Comparison of ENCODE assay signal across 9 cellular contexts in the genomic region with DNA sequence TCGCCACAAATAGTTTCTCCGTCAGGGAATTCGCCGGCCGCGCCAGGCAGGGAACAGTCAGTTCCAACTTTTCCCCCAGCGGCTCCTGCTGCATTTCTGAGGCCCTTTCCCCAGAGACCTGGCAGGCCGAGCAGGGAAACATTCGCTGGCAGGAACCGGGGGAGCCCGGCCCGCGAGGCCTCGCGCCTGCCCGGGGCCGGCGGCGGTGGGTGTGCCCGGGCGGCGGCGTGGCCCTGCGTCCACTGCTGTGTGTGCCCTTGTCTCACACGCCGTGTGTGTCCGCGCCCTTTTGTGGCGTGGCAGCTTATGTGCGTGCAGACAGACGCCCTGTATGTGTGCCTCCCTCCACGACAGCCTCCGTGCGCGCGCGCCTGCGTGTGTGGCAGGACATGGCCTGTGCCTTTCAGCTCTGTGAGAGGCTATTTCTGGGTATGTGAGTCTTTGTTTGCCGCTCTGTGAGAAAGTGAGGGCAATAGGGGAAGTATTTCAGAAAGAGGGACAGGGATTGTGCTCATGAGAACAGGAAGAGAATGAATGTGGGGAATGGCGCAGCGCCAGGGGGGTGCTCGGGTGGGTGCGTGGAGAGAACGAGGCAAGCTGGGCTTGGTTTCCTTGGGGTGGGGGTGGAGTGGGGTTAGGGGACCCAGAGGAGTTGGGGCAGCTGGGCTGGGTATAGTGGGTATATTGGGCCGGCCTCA. TPM values are rescaled to one million over a fixed set of nuclear protein-coding genes. Genes with fewer than 3 reads are reported as not detected.
DNase-seq lines count a peak whose midpoint lies in the region; ATAC-seq, FAIRE-seq and TF ChIP-seq lines count a peak whose summit lies in the region.
"Had no signal": no experiment of that assay in that cellular context is flagged by ENCODE, and none has a peak within 500 bp of the region (broad histone marks: within the 10 kb centered on the region; RNA-seq: fewer than 3 reads in every experiment).

No MANE protein-coding gene starts in this region.

- no peak for TF ChIP-seq RAD21 in GM12878 (IDR thresholded peaks at IDR 0.05; ENCODE audit: insufficient read depth, low read depth, low read length)

- H3K27me3 ChIP-seq in GM12878 (replicated peaks in 1 of 2; ENCODE audit: control insufficient read depth in 2 of 2, insufficient read depth in 2 of 2, low read length in 1 of 2) (peaks cover 28 to 35% of the 10 kb centered on the region in 2 experiments), rectal smooth muscle tissue (ENCODE audit: control insufficient read depth, insufficient read depth, low read length) (peaks cover 10% of the 10 kb centered on the region)

- POLR2A ChIA-PET in OCI-LY7 (lab: Charles Lee) (no interaction called here), GM12878 (lab: Charles Lee) (no interaction called here)

- no peak overlapping the region for H2AFZ ChIP-seq in OCI-LY7 (ENCODE audit: low read length)
- no peak overlapping the region for H2AFZ ChIP-seq in GM12878 (ENCODE audit: control insufficient read depth, low read depth, low read length)

- peaks cover 52% of the 10 kb centered on the region for H3K4me1 ChIP-seq in OCI-LY7 (ENCODE audit: insufficient read depth, low read length, poor library complexity, severe bottlenecking)
- H3K4me1 ChIP-seq in GM12878 (ENCODE audit: control insufficient read depth, insufficient read depth, low read length), result peaks cover 5% of the 10 kb centered on the region
- H3K4me1 ChIP-seq in rectal smooth muscle tissue (ENCODE audit: control insufficient read depth, insufficient read depth, low read length), result peaks cover 45% of the 10 kb centered on the region

- no peak for FAIRE-seq in GM12878 (lab: Jason Lieb, UNC)

- no peak for TF ChIP-seq POLR2A in GM12878 (IDR thresholded peaks at IDR 0.05; ENCODE audit: low read depth, low read length)

- H4K20me1 ChIP-seq in OCI-LY7 (ENCODE audit: insufficient read depth, low read length), result peaks cover 6% of the 10 kb centered on the region; the same call in 1 of the 2 replicates
- H4K20me1 ChIP-seq in GM12878 (ENCODE audit: control insufficient read depth, insufficient read depth), result no peaks in the 10 kb centered on the region

- TF ChIP-seq EP300 in GM12878 (IDR thresholded peaks at IDR 0.05; ENCODE audit: borderline replicate concordance in 1 of 2, control insufficient read depth in 1 of 2, low read depth in 2 of 2, low read length in 2 of 2), result no peak

- no peak overlapping the region for H3K4me3 ChIP-seq in OCI-LY7 (ENCODE audit: low read depth, low read length, poor library complexity, severe bottlenecking)
- no peak overlapping the region for H3K4me3 ChIP-seq in GM12878
- H3K4me3 ChIP-seq in rectal smooth muscle tissue (ENCODE audit: low read length), result peak overlapping the region; percentile 65

- no peak for TF ChIP-seq CTCF in OCI-LY7 (conservative IDR thresholded peaks at IDR 0.05; ENCODE audit: low read length)
- TF ChIP-seq CTCF in GM12878 (IDR thresholded peaks at IDR 0.05 in 2 of 3, conservative IDR thresholded peaks at IDR 0.05 in 1 of 3; ENCODE audit: control insufficient read depth in 2 of 3, extremely low read depth in 1 of 3, insufficient read depth in 1 of 3, low read depth in 3 of 3, low read length in 3 of 3), result no peak

- H3K9ac ChIP-seq in GM12878 (ENCODE audit: control insufficient read depth, insufficient read depth, low read length) (no peak overlapping the region), rectal smooth muscle tissue (ENCODE audit: low read length) (peak overlapping the region; percentile 47)

- 1% methylated on average over 45 of the region's 45 CpGs for WGBS in GM12878 (ENCODE audit: insufficient coverage, insufficient replicate concordance, low lambda C conversion rate, missing lambda C conversion rate)

- ATAC-seq in GM12878 (0 out of 3 replicates have a peak, but pooled peaks have one; percentile 2), GM19351 (IDR thresholded peaks at IDR 0.05; ENCODE audit: unreplicated experiment) (no peak)

- RAD21 ChIA-PET in GM12878 (lab: Charles Lee; ENCODE audit: unreplicated experiment), result no interaction called here

- in situ Hi-C loops in GM12878 (cut with MboI), result no loop called here

- DNase-seq in NCI-H1092 treated with DMSO at 0.1 percent for 48 hours (lab: John Stamatoyannopoulos, UW) (peak; percentile 12), NCI-H1092 (lab: John Stamatoyannopoulos, UW) (no peak), OCI-LY7 (ENCODE audit: low spot score) (no peak), GM12878 (ENCODE audit: low read depth, low spot score) (no peak), hypothalamus (lab: John Stamatoyannopoulos, UW) (peak in 34 of 51 donors; percentile 37 to 81 (median 64)), COR-L47 (lab: John Stamatoyannopoulos, UW) (no peak)

- SMC1A ChIA-PET in GM12878 (lab: Charles Lee; ENCODE audit: uncharacterized antibody, unreplicated experiment), result no interaction called here

- CTCF ChIA-PET in OCI-LY7 (lab: Charles Lee; ENCODE audit: unreplicated experiment), result no interaction called here
- CTCF ChIA-PET in GM12878 (lab: Yijun Ruan, JAX), result no interaction called here

- no peaks in the 10 kb centered on the region for H3K9me3 ChIP-seq in OCI-LY7 (ENCODE audit: low read length)
- no peaks in the 10 kb centered on the region for H3K9me3 ChIP-seq in GM12878 (replicated peaks; ENCODE audit: control insufficient read depth, insufficient read depth, low read length)

- H3K36me3 ChIP-seq in OCI-LY7 (ENCODE audit: insufficient read depth, low read length) (no peaks in the 10 kb centered on the region), GM12878 (ENCODE audit: control insufficient read depth in 2 of 2, insufficient read depth in 2 of 2, low read length in 1 of 2) (no peaks in the 10 kb centered on the region), rectal smooth muscle tissue (ENCODE audit: control insufficient read depth, insufficient read depth, low read length) (no peaks in the 10 kb centered on the region)

- no TSS peak for BruUV-seq in OCI-LY7 (replicated peaks; lab: Mats Ljungman, UMichigan)
- BruUV-seq in GM12878 (replicated peaks; lab: Mats Ljungman, UMichigan), result no TSS peak

- H3K4me2 ChIP-seq in OCI-LY7 (ENCODE audit: low read length), result peak overlapping the region; percentile 64; the same call in 1 of the 2 replicates
- 0 out of 2 replicates have a peak overlapping the region, but pooled peaks have one; percentile 11 for H3K4me2 ChIP-seq in GM12878 (ENCODE audit: control insufficient read depth, insufficient read depth)

- H3K79me2 ChIP-seq in OCI-LY7 (ENCODE audit: insufficient read depth, low read depth, low read length) (no peaks in the 10 kb centered on the region), GM12878 (ENCODE audit: control insufficient read depth, insufficient read depth, low read length) (no peaks in the 10 kb centered on the region)

- H3K27ac ChIP-seq in OCI-LY7 (ENCODE audit: low read depth, low read length, poor library complexity, severe bottlenecking) (no peak overlapping the region), GM12878 (ENCODE audit: control insufficient read depth, insufficient read depth) (no peak overlapping the region), rectal smooth muscle tissue (ENCODE audit: low read depth, low read length) (peak overlapping the region; percentile 93)

- intact Hi-C loops in OCI-LY7 (cut with micrococcal nuclease; ENCODE audit: unreplicated experiment) (no loop called here), GM12878 (cut with micrococcal nuclease; ENCODE audit: unreplicated experiment) (no loop called here)

- H3K9me2 ChIP-seq in OCI-LY7 (ENCODE audit: insufficient read depth, low read length), result no peaks in the 10 kb centered on the region

RNA-seq across cellular contexts. Expression of gene SMARCD3, which starts 0.7 kb away (rescaled TPM):
- total RNA-seq in OCI-LY7 (2014; rRNA removed; shearing (Covaris generic)), result 1.5 and 2.5 TPM in 2 replicates
- 1.5 and 1.9 TPM in 2 replicates for total RNA-seq in OCI-LY7 (2022)
- not detected in 2 replicates for total RNA-seq in GM12878 (2013; cell fraction: nucleolus; rRNA removed)
- total RNA-seq in GM12878 (2014; rRNA removed), result 0.11 TPM in 1 of 2 replicates, not detected in the other
- total RNA-seq in GM12878 (2014; rRNA removed; fragmentation: Illumina TruSeq; extraction: Trizol), result 0.13 and 0.14 TPM in 2 replicates
- total RNA-seq in GM12878 (2021), result 0.51 and 1.4 TPM in 2 replicates
- polyA plus RNA-seq in GM12878 (2011; ENCODE audit: low read depth), result 1.7 TPM
- 0.17 and 0.18 TPM in 2 replicates for polyA plus RNA-seq in GM12878 (2011; rRNA removed)
- 0.17 and 1.4 TPM in 2 replicates for polyA plus RNA-seq in GM12878 (2011; cell fraction: cytosol; rRNA removed)
- 0.79 and 1.0 TPM in 2 replicates for polyA plus RNA-seq in GM12878 (2011; cell fraction: nucleus; rRNA removed)
- 3.2 and 3.6 TPM in 2 replicates for polyA plus RNA-seq in GM12878 (2012)
- polyA plus RNA-seq in GM12878 (2014; fragmentation: Illumina TruSeq; extraction: Trizol), result 0.12 and 0.86 TPM in 2 replicates
- polyA plus RNA-seq in GM12878 (2014; fragmentation: Nextera tagmentation; extraction: Ambion mirVana), result under 1 TPM; 0.11 TPM
- 0.34 and 0.63 TPM in 2 replicates for polyA plus RNA-seq in GM12878 (2014; rRNA removed)
- under 1 TPM; 0.39 to 0.81 TPM for polyA plus RNA-seq in GM12878 (2016; fragmentation: Nextera tagmentation; extraction: Ambion mirVana)
- polyA minus RNA-seq in GM12878 (2011; rRNA and poly(A)+ RNA removed), result not detected in 2 replicates
- polyA minus RNA-seq in GM12878 (2011; cell fraction: cytosol; rRNA and poly(A)+ RNA removed), result not detected in 2 replicates
- polyA minus RNA-seq in GM12878 (2011; cell fraction: nucleus; rRNA and poly(A)+ RNA removed), result not detected in 2 replicates

RNA-seq across cellular contexts. Expression of gene CHPF2, which starts 16.9 kb away (rescaled TPM):
- total RNA-seq in OCI-LY7 (2014; rRNA removed; shearing (Covaris generic)), result 19.8 and 27.0 TPM in 2 replicates
- total RNA-seq in OCI-LY7 (2022), result 29.8 and 34.2 TPM in 2 replicates
- 59.3 and 69.6 TPM in 2 replicates for total RNA-seq in GM12878 (2013; cell fraction: nucleolus; rRNA removed)
- 23.4 and 25.8 TPM in 2 replicates for total RNA-seq in GM12878 (2014; rRNA removed)
- 10.1 and 11.6 TPM in 2 replicates for total RNA-seq in GM12878 (2014; rRNA removed; fragmentation: Illumina TruSeq; extraction: Trizol)
- 31.3 and 33.1 TPM in 2 replicates for total RNA-seq in GM12878 (2021)
- 11.3 TPM for polyA plus RNA-seq in GM12878 (2011; ENCODE audit: low read depth)
- 6.7 and 9.2 TPM in 2 replicates for polyA plus RNA-seq in GM12878 (2011; rRNA removed)
- 13.1 and 17.6 TPM in 2 replicates for polyA plus RNA-seq in GM12878 (2011; cell fraction: cytosol; rRNA removed)
- 96.6 and 98.8 TPM in 2 replicates for polyA plus RNA-seq in GM12878 (2011; cell fraction: nucleus; rRNA removed)
- polyA plus RNA-seq in GM12878 (2012), result 19.5 and 28.6 TPM in 2 replicates
- polyA plus RNA-seq in GM12878 (2014; fragmentation: Illumina TruSeq; extraction: Trizol), result 3.2 and 9.2 TPM in 2 replicates
- polyA plus RNA-seq in GM12878 (2014; fragmentation: Nextera tagmentation; extraction: Ambion mirVana), result under 1 TPM; 0.23 to 0.82 TPM
- 24.1 and 28.2 TPM in 2 replicates for polyA plus RNA-seq in GM12878 (2014; rRNA removed)
- polyA plus RNA-seq in GM12878 (2016; fragmentation: Nextera tagmentation; extraction: Ambion mirVana), result 10 to 100 TPM; 11.4 to 13.4 TPM
- 10.4 and 22.9 TPM in 2 replicates for polyA minus RNA-seq in GM12878 (2011; rRNA and poly(A)+ RNA removed)
- 7.6 and 10.5 TPM in 2 replicates for polyA minus RNA-seq in GM12878 (2011; cell fraction: cytosol; rRNA and poly(A)+ RNA removed)
- polyA minus RNA-seq in GM12878 (2011; cell fraction: nucleus; rRNA and poly(A)+ RNA removed), result 36.0 and 57.0 TPM in 2 replicates

RNA-seq across cellular contexts. Expression of gene ABCF2, which starts 22.2 kb away (rescaled TPM):
- total RNA-seq in OCI-LY7 (2014; rRNA removed; shearing (Covaris generic)), result 30.7 and 31.8 TPM in 2 replicates
- total RNA-seq in OCI-LY7 (2022) (28.6 and 44.9 TPM in 2 replicates), GM12878 (2014; rRNA removed) (59.4 and 59.8 TPM in 2 replicates), GM12878 (2014; rRNA removed; fragmentation: Illumina TruSeq; extraction: Trizol) (55.4 and 56.2 TPM in 2 replicates), GM12878 (2021) (52.8 and 58.1 TPM in 2 replicates)
- 22.9 and 36.3 TPM in 2 replicates for total RNA-seq in GM12878 (2013; cell fraction: nucleolus; rRNA removed)
- 18.9 TPM for polyA plus RNA-seq in GM12878 (2011; ENCODE audit: low read depth)
- polyA plus RNA-seq in GM12878 (2011; rRNA removed) (15.2 and 29.3 TPM in 2 replicates), GM12878 (2014; fragmentation: Illumina TruSeq; extraction: Trizol) (62.1 and 76.3 TPM in 2 replicates), GM12878 (2014; fragmentation: Nextera tagmentation; extraction: Ambion mirVana) (10 to 100 TPM; 39.6 to 50.9 TPM), GM12878 (2014; rRNA removed) (49.5 and 54.5 TPM in 2 replicates), GM12878 (2016; fragmentation: Nextera tagmentation; extraction: Ambion mirVana) (10 to 100 TPM; 63.9 to 65.8 TPM)
- polyA plus RNA-seq in GM12878 (2011; cell fraction: cytosol; rRNA removed), result 42.5 and 47.8 TPM in 2 replicates
- polyA plus RNA-seq in GM12878 (2011; cell fraction: nucleus; rRNA removed), result 38.2 and 45.7 TPM in 2 replicates
- polyA plus RNA-seq in GM12878 (2012), result 19.8 and 21.2 TPM in 2 replicates
- polyA minus RNA-seq in GM12878 (2011; rRNA and poly(A)+ RNA removed), result 39.4 and 48.2 TPM in 2 replicates
- polyA minus RNA-seq in GM12878 (2011; cell fraction: cytosol; rRNA and poly(A)+ RNA removed), result 11.6 and 19.4 TPM in 2 replicates
- polyA minus RNA-seq in GM12878 (2011; cell fraction: nucleus; rRNA and poly(A)+ RNA removed), result 8.1 and 17.4 TPM in 2 replicates

RNA-seq across cellular contexts. Expression of gene H2BK1, which starts 38.9 kb away (rescaled TPM):
- 1.3 TPM in 1 of 2 replicates, not detected in the other for total RNA-seq in OCI-LY7 (2014; rRNA removed; shearing (Covaris generic))
- total RNA-seq in OCI-LY7 (2022) (not detected in 2 replicates), GM12878 (2014; rRNA removed) (not detected in 2 replicates), GM12878 (2014; rRNA removed; fragmentation: Illumina TruSeq; extraction: Trizol) (not detected in 2 replicates), GM12878 (2021) (0.54 TPM in 1 of 2 replicates, not detected in the other)
- not detected in 2 replicates for total RNA-seq in GM12878 (2013; cell fraction: nucleolus; rRNA removed)
- polyA plus RNA-seq in GM12878 (2011; ENCODE audit: low read depth), result not detected
- polyA plus RNA-seq in GM12878 (2011; rRNA removed) (not detected in 2 replicates), GM12878 (2014; fragmentation: Illumina TruSeq; extraction: Trizol) (not detected in 2 replicates), GM12878 (2014; fragmentation: Nextera tagmentation; extraction: Ambion mirVana) (not detected), GM12878 (2014; rRNA removed) (not detected in 2 replicates), GM12878 (2016; fragmentation: Nextera tagmentation; extraction: Ambion mirVana) (not detected)
- polyA plus RNA-seq in GM12878 (2011; cell fraction: cytosol; rRNA removed), result not detected in 2 replicates
- not detected in 2 replicates for polyA plus RNA-seq in GM12878 (2011; cell fraction: nucleus; rRNA removed)
- polyA plus RNA-seq in GM12878 (2012), result not detected in 2 replicates
- polyA minus RNA-seq in GM12878 (2011; rRNA and poly(A)+ RNA removed), result not detected in 2 replicates
- not detected in 2 replicates for polyA minus RNA-seq in GM12878 (2011; cell fraction: cytosol; rRNA and poly(A)+ RNA removed)
- 1.1 TPM in 1 of 2 replicates, not detected in the other for polyA minus RNA-seq in GM12878 (2011; cell fraction: nucleus; rRNA and poly(A)+ RNA removed)
- total RNA-seq: activated CD8-positive, alpha-beta memory T cell treated with anti-CD3 and anti-CD28 coated beads for 36 hours had no signal

Comparison
In these comparisons a context has a peak if more than half of its experiments do, and no peak if none do; other contexts are left out.
1. DNase-seq: peak in NCI-H1092 treated with DMSO at 0.1 percent for 48 hours (single experiment) and hypothalamus (34 of 51); none in NCI-H1092 (single experiment), OCI-LY7 (single experiment), GM12878 (single experiment) and COR-L47 (single experiment).